In the genomic region with DNA sequence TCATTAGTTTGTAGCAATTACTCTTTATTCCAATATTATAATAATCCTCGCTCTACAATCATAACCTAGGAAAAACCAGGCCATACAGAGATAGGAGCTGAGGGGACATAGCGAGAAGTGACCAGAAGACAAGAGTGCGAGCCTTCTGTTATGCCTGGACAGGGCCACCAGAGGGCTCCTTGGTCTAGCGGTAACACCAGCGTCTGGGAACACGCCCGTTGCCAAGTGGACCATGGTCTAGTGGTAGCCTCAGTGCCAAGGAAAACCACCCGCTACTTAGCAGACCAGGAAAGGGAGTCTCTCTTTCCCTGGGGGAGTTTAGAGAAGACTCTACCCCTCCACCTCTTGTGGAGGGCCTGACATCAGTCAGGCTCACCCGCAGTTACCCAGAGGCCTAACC, we compare ENCODE assay signal across 10 cellular contexts. TPM values are rescaled to one million over a fixed set of nuclear protein-coding genes. Genes with fewer than 3 reads are reported as not detected.
DNase-seq lines count a peak whose midpoint lies in the region; ATAC-seq and TF ChIP-seq lines count a peak whose summit lies in the region.
"Not testable (repeated sequence)": the region's sequence is repeated elsewhere in the genome, so short reads cannot be mapped to it uniquely, and the experiment has no call there.
"Had no signal": no experiment of that assay in that cellular context is flagged by ENCODE, and none has a peak within 500 bp of the region (broad histone marks: within the 10 kb centered on the region; RNA-seq: fewer than 3 reads in every experiment).

No MANE protein-coding gene starts in this region.

- not testable (repeated sequence) for H2AFZ ChIP-seq in fibroblast of lung (ENCODE audit: low read length)

- H3K36me3 ChIP-seq in fibroblast of lung (ENCODE audit: control insufficient read depth, insufficient read depth, low read length); left lung: not testable (repeated sequence)

- H3K4me3 ChIP-seq in AG09309 (ENCODE audit: control insufficient read depth, low read depth, low read length); fibroblast of lung (replicated peaks in 1 of 4; ENCODE audit: control extremely low read depth in 1 of 4, insufficient read depth in 1 of 4, low read depth in 3 of 4, low read length in 4 of 4); left lung; retinal pigment epithelial cell (ENCODE audit: low read length): not testable (repeated sequence)

- intact Hi-C loops in left lung (cut with DNase I), result not testable (repeated sequence)

- peak; percentile 54 for ATAC-seq in left lung

- H3K9ac ChIP-seq in fibroblast of lung (ENCODE audit: insufficient read depth, low read length), result not testable (repeated sequence)

- peak; percentile 13 for DNase-seq in AG09309 (ENCODE audit: low read depth)
- peak; percentile 30 for DNase-seq in NCI-H1092 treated with DMSO at 0.1 percent for 48 hours (lab: John Stamatoyannopoulos, UW)
- DNase-seq in RPMI7951 (ENCODE audit: low read depth), result peak; percentile 74
- DNase-seq in amniotic epithelial cell (ENCODE audit: low read depth), result peak; percentile 52
- DNase-seq in fibroblast of lung (ENCODE audit: low read depth in 2 of 2), result peak; percentile 61 to 66
- peak in 1 of 2 donors; percentile 67 for DNase-seq in left lung
- DNase-seq in retinal pigment epithelial cell (ENCODE audit: low read depth), result not testable (repeated sequence)

- H4K20me1 ChIP-seq in fibroblast of lung (ENCODE audit: control insufficient read depth, extremely low read depth, insufficient read depth, low read length), result not testable (repeated sequence)

- TF ChIP-seq CTCF in AG09309 (IDR thresholded peaks at IDR 0.05; ENCODE audit: control insufficient read depth, insufficient read depth, low read depth, low read length, missing control alignments) (peak; percentile 62), GM12873 (IDR thresholded peaks at IDR 0.05; ENCODE audit: insufficient read depth, low read depth, low read length, missing control alignments) (peak; percentile 61), fibroblast of lung (conservative IDR thresholded peaks at IDR 0.05 in 1 of 2, IDR thresholded peaks at IDR 0.05 in 1 of 2; ENCODE audit: low read depth in 1 of 2, low read length in 2 of 2) (peak; percentile 52 to 56), left lung (IDR thresholded peaks at IDR 0.05) (peak; percentile 62 to 69), retinal pigment epithelial cell (conservative IDR thresholded peaks at IDR 0.05; ENCODE audit: low read depth, low read length) (peak; percentile 66)

- H3K27ac ChIP-seq in fibroblast of lung (ENCODE audit: insufficient read depth, low read length); left lung: not testable (repeated sequence)

- not testable (repeated sequence) for H3K4me1 ChIP-seq in fibroblast of lung (ENCODE audit: control insufficient read depth, extremely low read depth, insufficient read depth, low read length)
- H3K4me1 ChIP-seq in left lung, result peaks cover 0 to 10% of the 10 kb centered on the region in 2 donors

- not testable (repeated sequence) for H3K79me2 ChIP-seq in fibroblast of lung (ENCODE audit: control insufficient read depth, insufficient read depth, low read length)

- H3K27me3 ChIP-seq in fibroblast of lung (ENCODE audit: control insufficient read depth, insufficient read depth, low read length) (peaks cover 22% of the 10 kb centered on the region), left lung (peaks cover 32 to 48% of the 10 kb centered on the region in 2 donors)

- H3K9me3 ChIP-seq in fibroblast of lung (ENCODE audit: control insufficient read depth, insufficient read depth, low read depth, low read length); left lung: not testable (repeated sequence)

- not testable (repeated sequence) for H3K4me2 ChIP-seq in fibroblast of lung (ENCODE audit: extremely low read depth, insufficient read depth, low read length)

RNA-seq across cellular contexts. Expression of gene KCNA7, which starts 2.4 kb away (rescaled TPM):
- total RNA-seq in RPMI7951 (2014; rRNA removed; shearing (Covaris generic)), result not detected in 2 replicates
- total RNA-seq in fibroblast of lung (not detected in 2 replicates), left lung (not detected)
- polyA plus RNA-seq in fibroblast of lung, result not detected in 2 replicates
- polyA plus RNA-seq in fibroblast of lung (2012), result not detected in 2 replicates
- polyA minus RNA-seq in fibroblast of lung (ENCODE audit: low replicate concordance), result not detected in 2 replicates
- total RNA-seq: activated T-helper 1 cell treated with anti-CD3 and anti-CD28 coated beads, Interleukin-12 subunit alpha, Interleukin-12 subunit beta, Interleukin-2, Interleukin-4 antibody, amounts not matched to agents 30 ng/mL and 10 ng/mL and 1 ng/mL, durations not matched to agents 14 hours and 24 hours and 36 hours; CD4-positive, CD25-positive, alpha-beta regulatory T cell had no signal
- polyA plus RNA-seq: CD4-positive, CD25-positive, alpha-beta regulatory T cell had no signal

RNA-seq across cellular contexts. Expression of gene NTF4, which starts 10.3 kb away (rescaled TPM):
- not detected in 2 replicates for total RNA-seq in RPMI7951 (2014; rRNA removed; shearing (Covaris generic))
- total RNA-seq in fibroblast of lung (not detected in 2 replicates), left lung (1 to 10 TPM; 2.1 to 6.2 TPM)
- polyA plus RNA-seq in fibroblast of lung, result not detected in 2 replicates
- polyA plus RNA-seq in fibroblast of lung (2012), result not detected in 2 replicates
- polyA minus RNA-seq in fibroblast of lung (ENCODE audit: low replicate concordance), result not detected in 2 replicates
- total RNA-seq: activated T-helper 1 cell treated with anti-CD3 and anti-CD28 coated beads, Interleukin-12 subunit alpha, Interleukin-12 subunit beta, Interleukin-2, Interleukin-4 antibody, amounts not matched to agents 30 ng/mL and 10 ng/mL and 1 ng/mL, durations not matched to agents 14 hours and 24 hours and 36 hours; CD4-positive, CD25-positive, alpha-beta regulatory T cell had no signal
- polyA plus RNA-seq: CD4-positive, CD25-positive, alpha-beta regulatory T cell had no signal

RNA-seq across cellular contexts. Expression of gene SNRNP70, which starts 10.4 kb away (rescaled TPM):
- 111 and 119 TPM in 2 replicates for total RNA-seq in RPMI7951 (2014; rRNA removed; shearing (Covaris generic))
- 114 and 142 TPM in 2 replicates for total RNA-seq in fibroblast of lung
- 72.2 and 83.0 TPM in 2 replicates for polyA plus RNA-seq in fibroblast of lung
- polyA plus RNA-seq in fibroblast of lung (2012), result 120 and 181 TPM in 2 replicates
- polyA minus RNA-seq in fibroblast of lung (ENCODE audit: low replicate concordance), result 55.2 and 65.1 TPM in 2 replicates
- 100 to 1,000 TPM; 161 to 173 TPM for total RNA-seq in left lung

RNA-seq across cellular contexts. Expression of gene CGB7, which starts 17.3 kb away (rescaled TPM):
- 0.10 and 0.72 TPM in 2 replicates for total RNA-seq in RPMI7951 (2014; rRNA removed; shearing (Covaris generic))
- under 0.01 TPM in 2 replicates for total RNA-seq in fibroblast of lung
- 0.07 and 0.12 TPM in 2 replicates for polyA plus RNA-seq in fibroblast of lung
- polyA plus RNA-seq in fibroblast of lung (2012), result 0.21 TPM in 1 of 2 replicates, not detected in the other
- polyA minus RNA-seq in fibroblast of lung (ENCODE audit: low replicate concordance), result not detected in 2 replicates
- under 1 TPM; 0.09 to 0.34 TPM for total RNA-seq in left lung
- total RNA-seq: activated T-helper 1 cell treated with anti-CD3 and anti-CD28 coated beads, Interleukin-12 subunit alpha, Interleukin-12 subunit beta, Interleukin-2, Interleukin-4 antibody, amounts not matched to agents 30 ng/mL and 10 ng/mL and 1 ng/mL, durations not matched to agents 14 hours and 24 hours and 36 hours; CD4-positive, CD25-positive, alpha-beta regulatory T cell had no signal
- polyA plus RNA-seq: CD4-positive, CD25-positive, alpha-beta regulatory T cell had no signal

RNA-seq across cellular contexts. Expression of gene CGB8, which starts 26.0 kb away (rescaled TPM):
- total RNA-seq in RPMI7951 (2014; rRNA removed; shearing (Covaris generic)), result not detected in 2 replicates
- total RNA-seq in fibroblast of lung (not detected in 2 replicates), left lung (not detected)
- not detected in 2 replicates for polyA plus RNA-seq in fibroblast of lung
- not detected in 2 replicates for polyA plus RNA-seq in fibroblast of lung (2012)
- polyA minus RNA-seq in fibroblast of lung (ENCODE audit: low replicate concordance), result not detected in 2 replicates
- total RNA-seq: activated T-helper 1 cell treated with anti-CD3 and anti-CD28 coated beads, Interleukin-12 subunit alpha, Interleukin-12 subunit beta, Interleukin-2, Interleukin-4 antibody, amounts not matched to agents 30 ng/mL and 10 ng/mL and 1 ng/mL, durations not matched to agents 14 hours and 24 hours and 36 hours; CD4-positive, CD25-positive, alpha-beta regulatory T cell had no signal
- polyA plus RNA-seq: CD4-positive, CD25-positive, alpha-beta regulatory T cell had no signal
